In genomic region chr11:119100246-119100959, GRCh38 we compare ENCODE assay signal across 8 cellular contexts. TPM values are rescaled to one million over a fixed set of nuclear protein-coding genes. Genes with fewer than 3 reads are reported as not detected.
A peak's percentile ranks its signal among the peaks of the same experiment; 100 is the strongest.
DNase-seq lines count a peak whose midpoint lies in the region; ATAC-seq and TF ChIP-seq lines count a peak whose summit lies in the region.

No MANE protein-coding gene starts in this region.

- H3F3A ChIP-seq in SU-DHL-6 (ENCODE audit: insufficient read depth) = peaks cover 38% of the 10 kb centered on the region

- 45 to 54% methylated on average over 11 of the region's 11 CpGs for WGBS in sigmoid colon, 2 donors
- 45% methylated on average over 11 of the region's 11 CpGs for WGBS in prostate gland

- no peaks in the 10 kb centered on the region for H4K20me1 ChIP-seq in SU-DHL-6 (ENCODE audit: low read depth, low read length)

- TF ChIP-seq CTCF in SU-DHL-6 (IDR thresholded peaks at IDR 0.05; ENCODE audit: insufficient read depth, low read length, poor library complexity, severe bottlenecking) (peak; percentile 22), sigmoid colon (IDR thresholded peaks at IDR 0.05) (no peak), prostate gland (IDR thresholded peaks at IDR 0.05) (peak in 2 of 4 experiments; percentile 12 to 31)

- H3K9ac ChIP-seq in SU-DHL-6 (ENCODE audit: low read length) = peak overlapping the region; percentile 93

- H3K27me3 ChIP-seq in SU-DHL-6 (ENCODE audit: low read length) (no peaks in the 10 kb centered on the region), sigmoid colon (no peaks in the 10 kb centered on the region), prostate gland (replicated peaks; ENCODE audit: insufficient read depth) (no peaks in the 10 kb centered on the region)
- H3K27me3 ChIP-seq in effector memory CD4-positive, alpha-beta T cell (replicated peaks; ENCODE audit: control insufficient read depth, insufficient read depth, low read length, poor library complexity, severe bottlenecking) = no peaks in the 10 kb centered on the region

- H3K79me2 ChIP-seq in SU-DHL-6 (ENCODE audit: insufficient read depth, low read length) = peaks cover 16% of the 10 kb centered on the region

- no peak for ATAC-seq in GM21619 (IDR thresholded peaks at IDR 0.05; ENCODE audit: unreplicated experiment)

- H3K36me3 ChIP-seq in SU-DHL-6 (ENCODE audit: low read length) (peaks cover 13% of the 10 kb centered on the region), sigmoid colon (peaks cover 7 to 24% (median 9%) of the 10 kb centered on the region in 4 donors), prostate gland (peaks cover 0 to 7% of the 10 kb centered on the region in 2 donors)
- peaks cover 14% of the 10 kb centered on the region for H3K36me3 ChIP-seq in effector memory CD4-positive, alpha-beta T cell (ENCODE audit: control insufficient read depth, insufficient read depth, low read length)

- H2AFZ ChIP-seq in SU-DHL-6 (ENCODE audit: low read depth, low read length, severe bottlenecking) = no peak overlapping the region

- H3K4me3 ChIP-seq in SU-DHL-6 (ENCODE audit: insufficient read depth, low read length, poor library complexity, severe bottlenecking) (peak overlapping the region; percentile 72), sigmoid colon (peak overlapping the region in 3 of 4 donors; percentile 78 to 82 (median 79)), prostate gland (peak overlapping the region in 1 of 2 donors; percentile 72)
- no peak overlapping the region for H3K4me3 ChIP-seq in effector memory CD4-positive, alpha-beta T cell (ENCODE audit: insufficient read depth, low read depth, low read length, poor library complexity, severe bottlenecking)

- H3K27ac ChIP-seq in SU-DHL-6 (ENCODE audit: low read depth, low read length) = peak overlapping the region; percentile 77
- no peak overlapping the region for H3K27ac ChIP-seq in sigmoid colon
- no peak overlapping the region for H3K27ac ChIP-seq in effector memory CD4-positive, alpha-beta T cell (ENCODE audit: insufficient read depth, low read length, poor library complexity, severe bottlenecking)
- no peak overlapping the region for H3K27ac ChIP-seq in prostate gland

- intact Hi-C loops in sigmoid colon (cut with DNase I) = loop anchor here (5.0 kb wide), 1 partner anchor 107 kb away; the partner anchor contains the start of gene CBL
- intact Hi-C loops in prostate gland (cut with DNase I) = loop anchor here (5.0 kb wide), 1 partner anchor 222 kb away; no protein-coding TSS in a partner anchor

- no peak for TF ChIP-seq EP300 in sigmoid colon (IDR thresholded peaks at IDR 0.05)

- H3K4me2 ChIP-seq in SU-DHL-6 (ENCODE audit: low read depth, low read length, poor library complexity, severe bottlenecking) = peak overlapping the region; percentile 83

- H3K9me3 ChIP-seq in SU-DHL-6 (ENCODE audit: insufficient read depth, low read length) (no peaks in the 10 kb centered on the region), sigmoid colon (no peaks in the 10 kb centered on the region), prostate gland (no peaks in the 10 kb centered on the region)
- no peaks in the 10 kb centered on the region for H3K9me3 ChIP-seq in effector memory CD4-positive, alpha-beta T cell (ENCODE audit: control insufficient read depth, low read length)

- peaks cover 0 to 31% (median 28%) of the 10 kb centered on the region in 4 donors for H3K4me1 ChIP-seq in sigmoid colon
- H3K4me1 ChIP-seq in effector memory CD4-positive, alpha-beta T cell (ENCODE audit: control insufficient read depth, insufficient read depth, low read length, poor library complexity, severe bottlenecking) = peaks cover 22% of the 10 kb centered on the region
- H3K4me1 ChIP-seq in prostate gland (replicated peaks) = no peaks in the 10 kb centered on the region

- TF ChIP-seq POLR2A in sigmoid colon (IDR thresholded peaks at IDR 0.05) (no peak), prostate gland (IDR thresholded peaks at IDR 0.05) (no peak)

- DNase-seq in DMS114 treated with DMSO at 0.1 percent for 48 hours (lab: John Stamatoyannopoulos, UW; ENCODE audit: unreplicated experiment) (peak; percentile 61), HT1080 (ENCODE audit: low read depth) (peak; percentile 67), fibroblast of peridontal ligament (ENCODE audit: extremely low read depth) (peak; percentile 63), sigmoid colon (no peak), prostate gland (ENCODE audit: low spot score) (no peak)
- no peak for DNase-seq in effector memory CD4-positive, alpha-beta T cell

- no peaks in the 10 kb centered on the region for H3K9me2 ChIP-seq in SU-DHL-6 (replicated peaks; ENCODE audit: insufficient read depth, low read length)

RNA-seq across cellular contexts. Expression of gene DPAGT1, which starts 1.2 kb away (rescaled TPM):
- total RNA-seq in HT1080 (2014; rRNA removed; shearing (Covaris generic)) = 35.0 and 46.0 TPM in 2 replicates
- polyA plus RNA-seq in HT1080 (2015; cell fraction: cytosol; rRNA removed) = 55.0 and 55.4 TPM in 2 replicates
- polyA plus RNA-seq in HT1080 (2015; cell fraction: nucleus; rRNA removed) = 182 and 229 TPM in 2 replicates
- total RNA-seq in sigmoid colon (10 to 100 TPM; 16.1 to 22.1 (median 16.8) TPM), prostate gland (10 to 100 TPM; 39.6 to 49.6 TPM)
- 10 to 100 TPM in 1 of 3 donors, 1 to 10 TPM in 2; 4.2 to 44.6 (median 6.9) TPM for polyA plus RNA-seq in sigmoid colon

RNA-seq across cellular contexts. Expression of gene C2CD2L, which starts 6.7 kb away (rescaled TPM):
- 17.2 and 17.8 TPM in 2 replicates for total RNA-seq in HT1080 (2014; rRNA removed; shearing (Covaris generic))
- polyA plus RNA-seq in HT1080 (2015; cell fraction: cytosol; rRNA removed) = 15.2 and 17.2 TPM in 2 replicates
- 27.0 and 30.1 TPM in 2 replicates for polyA plus RNA-seq in HT1080 (2015; cell fraction: nucleus; rRNA removed)
- total RNA-seq in sigmoid colon (1 to 10 TPM; 5.3 to 8.0 (median 5.8) TPM), prostate gland (1 to 10 TPM; 5.1 to 9.0 TPM)
- polyA plus RNA-seq in sigmoid colon = 10 to 100 TPM in 1 of 3 donors, 1 to 10 TPM in 2; 6.0 to 22.6 (median 7.6) TPM

RNA-seq across cellular contexts. Expression of gene HMBS, which starts 15.7 kb away (rescaled TPM):
- total RNA-seq in HT1080 (2014; rRNA removed; shearing (Covaris generic)) = 6.1 and 9.3 TPM in 2 replicates
- polyA plus RNA-seq in HT1080 (2015; cell fraction: cytosol; rRNA removed) = 46.0 and 56.4 TPM in 2 replicates
- polyA plus RNA-seq in HT1080 (2015; cell fraction: nucleus; rRNA removed) = 60.3 and 62.5 TPM in 2 replicates
- total RNA-seq in sigmoid colon (10 to 100 TPM in 1 of 4 donors, 1 to 10 TPM in 3; 5.6 to 15.2 (median 6.6) TPM), prostate gland (10 to 100 TPM in 1 of 2 donors, 1 to 10 TPM in 1; 9.2 to 14.3 TPM)
- polyA plus RNA-seq in sigmoid colon = 10 to 100 TPM; 20.3 to 39.3 (median 22.2) TPM

RNA-seq across cellular contexts. Expression of gene HINFP, which starts 21.0 kb away (rescaled TPM):
- total RNA-seq in HT1080 (2014; rRNA removed; shearing (Covaris generic)) = 17.9 and 18.2 TPM in 2 replicates
- 9.3 and 10.1 TPM in 2 replicates for polyA plus RNA-seq in HT1080 (2015; cell fraction: cytosol; rRNA removed)
- 44.6 and 47.3 TPM in 2 replicates for polyA plus RNA-seq in HT1080 (2015; cell fraction: nucleus; rRNA removed)
- total RNA-seq in sigmoid colon (10 to 100 TPM; 15.0 to 33.0 (median 21.2) TPM), prostate gland (10 to 100 TPM; 22.1 to 41.7 TPM)
- polyA plus RNA-seq in sigmoid colon = 10 to 100 TPM; 12.0 to 23.2 (median 20.1) TPM

RNA-seq across cellular contexts. Expression of gene VPS11, which starts 32.8 kb away (rescaled TPM):
- 24.9 and 29.0 TPM in 2 replicates for total RNA-seq in HT1080 (2014; rRNA removed; shearing (Covaris generic))
- polyA plus RNA-seq in HT1080 (2015; cell fraction: cytosol; rRNA removed) = 10.4 and 10.7 TPM in 2 replicates
- 32.2 and 35.1 TPM in 2 replicates for polyA plus RNA-seq in HT1080 (2015; cell fraction: nucleus; rRNA removed)
- total RNA-seq in sigmoid colon = 10 to 100 TPM; 26.0 to 37.0 (median 30.8) TPM
- polyA plus RNA-seq in sigmoid colon = 10 to 100 TPM; 13.4 to 29.2 (median 27.0) TPM
- total RNA-seq in prostate gland = 10 to 100 TPM; 41.1 to 49.1 TPM

Comparison
In these comparisons a context has a peak if more than half of its experiments do, and no peak if none do; other contexts are left out.
1. DNase-seq: peak in DMS114 treated with DMSO at 0.1 percent for 48 hours (single experiment), HT1080 (single experiment) and fibroblast of peridontal ligament (single experiment); none in sigmoid colon (single experiment), effector memory CD4-positive, alpha-beta T cell (0 of 3) and prostate gland (single experiment).